ENCODE assay signal across 11 cellular contexts in the genomic region with DNA sequence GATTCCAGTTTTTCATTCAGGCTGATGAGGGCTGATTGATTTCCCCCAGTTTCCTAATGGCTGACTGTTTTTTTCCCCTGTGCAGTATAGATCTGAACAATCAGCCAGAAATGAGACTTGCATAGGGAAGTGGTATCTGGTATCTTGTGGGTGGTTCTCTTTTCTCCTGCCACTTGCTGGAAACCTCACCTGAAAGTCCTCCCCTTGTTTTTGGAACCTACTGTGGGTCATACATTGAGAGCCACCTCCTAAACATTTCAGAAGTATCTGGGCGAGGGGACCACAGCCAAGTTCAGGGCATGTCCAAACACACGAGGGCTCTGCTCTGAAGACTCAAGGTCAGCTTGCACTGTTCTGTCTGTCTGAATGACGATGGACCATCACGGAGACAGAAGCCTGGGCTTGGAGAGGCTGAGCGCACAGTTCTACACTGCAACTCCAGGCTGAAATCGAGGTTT. TPM values are rescaled to one million over a fixed set of nuclear protein-coding genes. Genes with fewer than 3 reads are reported as not detected.
DNase-seq lines count a peak whose midpoint lies in the region; ATAC-seq and TF ChIP-seq lines count a peak whose summit lies in the region.
"Had no signal": no experiment of that assay in that cellular context is flagged by ENCODE, and none has a peak within 500 bp of the region (broad histone marks: within the 10 kb centered on the region; RNA-seq: fewer than 3 reads in every experiment).

No MANE protein-coding gene starts in this region.

- TF ChIP-seq POLR2A in body of pancreas (IDR thresholded peaks at IDR 0.05): no peak

- DNase-seq in Right ventricle myocardium superior (no peak), right atrium auricular region (ENCODE audit: low spot score) (no peak), T-helper 17 cell (no peak), body of pancreas (no peak), head of caudate nucleus (no peak)
- DNase-seq in effector CD4-positive, alpha-beta T cell: no peak
- DNase-seq: AML-193, SIG-M5 had no signal

- no peaks in the 10 kb centered on the region for H3K9me3 ChIP-seq in right atrium auricular region
- H3K9me3 ChIP-seq in T-helper 17 cell (ENCODE audit: control insufficient read depth, low read length, poor library complexity, severe bottlenecking): no peaks in the 10 kb centered on the region
- no peaks in the 10 kb centered on the region for H3K9me3 ChIP-seq in body of pancreas
- H3K9me3 ChIP-seq: thoracic aorta had no signal

- H3K27ac Mint-ChIP-seq in T-helper 17 cell: peak overlapping the region; percentile 41
- H3K27ac Mint-ChIP-seq in stimulated activated naive CD8-positive, alpha-beta T cell treated with anti-CD3 and anti-CD28 coated beads, Interleukin-15, Interleukin-2, amounts not matched to agents 100 ng/mL and 50 ng/mL, for 24 hours: peak overlapping the region; percentile 86

- H3K4me1 Mint-ChIP-seq in T-helper 17 cell: peaks cover 33% of the 10 kb centered on the region
- peaks cover 66% of the 10 kb centered on the region for H3K4me1 Mint-ChIP-seq in stimulated activated naive CD8-positive, alpha-beta T cell treated with anti-CD3 and anti-CD28 coated beads, Interleukin-15, Interleukin-2, amounts not matched to agents 100 ng/mL and 50 ng/mL, for 24 hours (ENCODE audit: low read depth)

- H3K4me3 ChIP-seq in right atrium auricular region (no peak overlapping the region), body of pancreas (no peak overlapping the region)
- H3K4me3 ChIP-seq: thoracic aorta had no signal

- H3K9me3 Mint-ChIP-seq in stimulated activated naive CD8-positive, alpha-beta T cell treated with anti-CD3 and anti-CD28 coated beads, Interleukin-15, Interleukin-2, amounts not matched to agents 100 ng/mL and 50 ng/mL, for 24 hours: peaks cover 6% of the 10 kb centered on the region

- H3K27ac ChIP-seq in right atrium auricular region (no peak overlapping the region), body of pancreas (no peak overlapping the region)
- H3K27ac ChIP-seq: thoracic aorta had no signal

- H3K36me3 ChIP-seq in right atrium auricular region (peaks cover 20% of the 10 kb centered on the region), body of pancreas (replicated peaks in 1 of 2; ENCODE audit: insufficient read depth in 1 of 2, low read depth in 2 of 2) (no peaks in the 10 kb centered on the region)
- H3K36me3 ChIP-seq: thoracic aorta had no signal

- no peaks in the 10 kb centered on the region for H3K27me3 ChIP-seq in right atrium auricular region
- H3K27me3 ChIP-seq in body of pancreas: no peaks in the 10 kb centered on the region

- peak; percentile 78 for ATAC-seq in Right ventricle myocardium superior (ENCODE audit: poor library complexity)
- peak; percentile 74 for ATAC-seq in HG02798 (IDR thresholded peaks at IDR 0.05; ENCODE audit: poor library complexity, unreplicated experiment)
- ATAC-seq in T-helper 17 cell: peak; percentile 47
- ATAC-seq in body of pancreas: no peak

- no peaks in the 10 kb centered on the region for H3K4me1 ChIP-seq in right atrium auricular region
- no peaks in the 10 kb centered on the region for H3K4me1 ChIP-seq in body of pancreas

- H3K36me3 Mint-ChIP-seq in T-helper 17 cell (ENCODE audit: low read depth): peaks cover 3% of the 10 kb centered on the region
- no peaks in the 10 kb centered on the region for H3K36me3 Mint-ChIP-seq in stimulated activated naive CD8-positive, alpha-beta T cell treated with anti-CD3 and anti-CD28 coated beads, Interleukin-15, Interleukin-2, amounts not matched to agents 100 ng/mL and 50 ng/mL, for 24 hours (ENCODE audit: low read depth)

- peak overlapping the region; percentile 58 for H3K4me3 Mint-ChIP-seq in T-helper 17 cell
- H3K4me3 Mint-ChIP-seq in stimulated activated naive CD8-positive, alpha-beta T cell treated with anti-CD3 and anti-CD28 coated beads, Interleukin-15, Interleukin-2, amounts not matched to agents 100 ng/mL and 50 ng/mL, for 24 hours: peak overlapping the region; percentile 32

- no peak for TF ChIP-seq CTCF in right atrium auricular region (IDR thresholded peaks at IDR 0.05)
- TF ChIP-seq CTCF in body of pancreas (IDR thresholded peaks at IDR 0.05): no peak

- no peaks in the 10 kb centered on the region for H3K27me3 Mint-ChIP-seq in T-helper 17 cell
- H3K27me3 Mint-ChIP-seq in stimulated activated naive CD8-positive, alpha-beta T cell treated with anti-CD3 and anti-CD28 coated beads, Interleukin-15, Interleukin-2, amounts not matched to agents 100 ng/mL and 50 ng/mL, for 24 hours: no peaks in the 10 kb centered on the region

- intact Hi-C loops in Right ventricle myocardium superior (cut with DNase I) (no loop called here), body of pancreas (cut with DNase I) (no loop called here), head of caudate nucleus (cut with DNase I) (no loop called here)

- 53 to 67% methylated on average over 5 to 6 of the region's 6 CpGs for WGBS in body of pancreas, 2 donors

RNA-seq across cellular contexts. Expression of a gene that starts 19.3 kb away (rescaled TPM):
- total RNA-seq in Right ventricle myocardium superior (216 TPM), right atrium auricular region (100 to 1,000 TPM; 160 to 166 TPM), T-helper 17 cell (1 to 10 TPM in 1 of 2 donors, under 1 TPM in 1; 0.65 to 2.6 TPM), body of pancreas (under 1 TPM in 1 of 2 donors, not detected in 1; 0.26 TPM)
- total RNA-seq: thoracic aorta had no signal

Comparison
In these comparisons a context has a peak if more than half of its experiments do, and no peak if none do; other contexts are left out.
1. RNA of a gene that starts 19.3 kb away (total RNA-seq): 216 TPM in Right ventricle myocardium superior (single experiment) and 160 to 166 TPM in right atrium auricular region; 0.65 to 2.6 TPM in T-helper 17 cell and 0.26 TPM in body of pancreas; every median in the first group is over 10 times any median in the second.